31 cellular contexts compared by ENCODE assay signal in the genomic region with DNA sequence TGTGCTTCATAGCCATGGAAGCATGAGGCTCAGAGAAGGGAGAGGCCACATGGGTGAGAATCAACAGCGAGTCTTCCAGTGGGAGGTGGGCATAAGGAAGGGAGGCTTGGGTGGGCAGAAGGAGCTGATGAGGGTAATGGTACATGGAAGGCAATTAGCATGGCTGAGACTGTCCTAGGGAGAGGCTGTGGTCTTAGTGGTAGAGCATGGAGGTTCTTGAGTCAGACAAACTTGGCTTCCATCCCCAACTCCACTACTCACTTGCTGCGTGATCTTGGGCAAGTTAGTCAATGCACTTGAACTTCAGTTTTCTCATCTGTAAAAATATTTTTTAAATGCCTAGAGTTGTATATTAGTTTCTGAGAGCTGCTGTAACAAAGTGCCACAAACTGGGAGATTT.
"Had no signal": no experiment of that assay in that cellular context is flagged by ENCODE, and none has a peak within 500 bp of the region (broad histone marks: within the 10 kb centered on the region; RNA-seq: fewer than 3 reads in every experiment).

No MANE protein-coding gene starts in this region.

- H3K4me3 Mint-ChIP-seq: activated CD4-positive, alpha-beta memory T cell treated with anti-CD3 and anti-CD28 coated beads for 36 hours; activated CD4-positive, alpha-beta T cell treated with anti-CD3 and anti-CD28 coated beads for 36 hours; activated CD4-positive, alpha-beta T cell treated with anti-CD3 and anti-CD28 coated beads, Interleukin-2, amount 10 ng/mL, durations not matched to agents 24 days and 14 days; activated CD8-positive, alpha-beta T cell treated with anti-CD3 and anti-CD28 coated beads, Interleukin-2, amount 10 ng/mL, durations not matched to agents 7 days and 5 days; activated naive CD8-positive, alpha-beta T cell; activated T-cell treated with anti-CD3 and anti-CD28 coated beads, Interleukin-2, amount 50 U/mL, for 24 hours; activated T-helper 17 cell treated with anti-CD3 and anti-CD28 coated beads, Interleukin-2, amount 50 U/mL, for 72 hours; central memory CD8-positive, alpha-beta T cell; dendritic cell treated with granulocyte-macrophage colony-stimulating factor and Interleukin-4, amounts not matched to agents 40 ng/mL and 50 ng/mL, for 4 days; endodermal cell; T-helper 17 cell; T-helper 2 cell treated with Interferon-gamma antibody and Interleukin-4, amounts not matched to agents 5 μg/mL and 100 μg/mL, for 36 hours had no signal

- H3K27ac ChIP-seq: brain microvascular endothelial cell, coronary artery, dorsolateral prefrontal cortex, gastroesophageal sphincter had no signal

- ATAC-seq: activated CD4-positive, alpha-beta T cell treated with anti-CD3 and anti-CD28 coated beads for 36 hours; activated CD8-positive, alpha-beta T cell treated with anti-CD3 and anti-CD28 coated beads, Interleukin-2, amount 10 ng/mL, durations not matched to agents 7 days and 5 days; activated T-helper 17 cell treated with anti-CD3 and anti-CD28 coated beads, Interleukin-2, amount 50 U/mL, for 72 hours; esophagus mucosa; gastroesophageal sphincter; T-helper 17 cell had no signal

- H3K4me3 ChIP-seq: coronary artery, dorsolateral prefrontal cortex, gastroesophageal sphincter had no signal

- H3K4me1 ChIP-seq: gastroesophageal sphincter had no signal

- H3K9me3 Mint-ChIP-seq: activated CD4-positive, alpha-beta memory T cell treated with anti-CD3 and anti-CD28 coated beads for 36 hours; activated CD4-positive, alpha-beta T cell treated with anti-CD3 and anti-CD28 coated beads, Interleukin-2, amount 10 ng/mL, durations not matched to agents 24 days and 14 days; activated T-cell treated with anti-CD3 and anti-CD28 coated beads, Interleukin-2, amount 50 U/mL, for 24 hours; activated T-helper 17 cell treated with anti-CD3 and anti-CD28 coated beads, Interleukin-2, amount 50 U/mL, for 72 hours; central memory CD8-positive, alpha-beta T cell; dendritic cell treated with granulocyte-macrophage colony-stimulating factor and Interleukin-4, amounts not matched to agents 40 ng/mL and 50 ng/mL, for 4 days; endodermal cell; T-helper 2 cell treated with Interferon-gamma antibody and Interleukin-4, amounts not matched to agents 5 μg/mL and 100 μg/mL, for 36 hours had no signal

- H3K9me3 ChIP-seq: gastroesophageal sphincter had no signal

- H3K4me1 Mint-ChIP-seq: activated CD4-positive, alpha-beta T cell treated with anti-CD3 and anti-CD28 coated beads for 36 hours; activated CD4-positive, alpha-beta T cell treated with anti-CD3 and anti-CD28 coated beads, Interleukin-2, amount 10 ng/mL, durations not matched to agents 24 days and 14 days; activated T-helper 17 cell treated with anti-CD3 and anti-CD28 coated beads, Interleukin-2, amount 50 U/mL, for 72 hours; central memory CD8-positive, alpha-beta T cell; T-helper 17 cell had no signal

- DNase-seq: activated CD4-positive, alpha-beta memory T cell treated with anti-CD3 and anti-CD28 coated beads for 36 hours; activated CD4-positive, alpha-beta T cell treated with anti-CD3 and anti-CD28 coated beads for 36 hours; activated CD4-positive, alpha-beta T cell treated with anti-CD3 and anti-CD28 coated beads, Interleukin-2, amount 10 ng/mL, durations not matched to agents 24 days and 14 days; activated CD4-positive, CD25-positive, alpha-beta regulatory T cell; activated CD4-positive, CD25-positive, alpha-beta regulatory T cell treated with anti-CD3 and anti-CD28 coated beads, Interleukin-2, amount 50 U/mL, for 72 hours; activated CD8-positive, alpha-beta memory T cell treated with anti-CD3 and anti-CD28 coated beads, Interleukin-2, amount 50 U/mL, for 48 hours; activated CD8-positive, alpha-beta T cell treated with anti-CD3 and anti-CD28 coated beads, Interleukin-2, amount 10 ng/mL, durations not matched to agents 7 days and 5 days; activated effector memory CD4-positive, alpha-beta T cell treated with Interleukin-2 at 50 U/mL for 16 hours; activated gamma-delta T cell treated with Interleukin-2 at 50 U/mL for 16 hours; activated naive CD4-positive, alpha-beta T cell treated with anti-CD3 and anti-CD28 coated beads, Interleukin-2, amount 50 U/mL, for 16 hours; activated naive CD4-positive, alpha-beta T cell treated with Interleukin-2 at 50 U/mL for 16 hours; activated T-cell treated with anti-CD3 and anti-CD28 coated beads for 4 hours; activated T-cell treated with anti-CD3 and anti-CD28 coated beads, Interleukin-2, amount 50 U/mL, for 24 hours; amniotic stem cell; anterior cingulate cortex; brain microvascular endothelial cell; dorsolateral prefrontal cortex; effector memory CD4-positive, alpha-beta T cell; endodermal cell; foreskin melanocyte; T-helper 1 cell; T-helper 17 cell; T1000 had no signal

- H3K36me3 Mint-ChIP-seq: activated CD4-positive, alpha-beta memory T cell treated with anti-CD3 and anti-CD28 coated beads for 36 hours; activated naive CD8-positive, alpha-beta T cell had no signal

- H3K27me3 ChIP-seq: dorsolateral prefrontal cortex had no signal

- H3K36me3 ChIP-seq: brain microvascular endothelial cell, gastroesophageal sphincter had no signal

- H3K27ac Mint-ChIP-seq: activated CD4-positive, alpha-beta memory T cell treated with anti-CD3 and anti-CD28 coated beads for 36 hours; activated CD4-positive, alpha-beta T cell treated with anti-CD3 and anti-CD28 coated beads for 36 hours; activated CD4-positive, alpha-beta T cell treated with anti-CD3 and anti-CD28 coated beads, Interleukin-2, amount 10 ng/mL, durations not matched to agents 24 days and 14 days; activated CD8-positive, alpha-beta T cell treated with anti-CD3 and anti-CD28 coated beads, Interleukin-2, amount 10 ng/mL, durations not matched to agents 7 days and 5 days; activated naive CD8-positive, alpha-beta T cell; activated T-cell treated with anti-CD3 and anti-CD28 coated beads, Interleukin-2, amount 50 U/mL, for 24 hours; activated T-helper 17 cell treated with anti-CD3 and anti-CD28 coated beads, Interleukin-2, amount 50 U/mL, for 72 hours; dendritic cell treated with granulocyte-macrophage colony-stimulating factor and Interleukin-4, amounts not matched to agents 40 ng/mL and 50 ng/mL, for 4 days; endodermal cell; T-helper 17 cell; T-helper 2 cell treated with Interferon-gamma antibody and Interleukin-4, amounts not matched to agents 5 μg/mL and 100 μg/mL, for 36 hours had no signal
